Comparison of ENCODE assay signal across 24 cellular contexts in genomic region chr11:86035920-86036319, GRCh38. TPM values are rescaled to one million over a fixed set of nuclear protein-coding genes. Genes with fewer than 3 reads are reported as not detected.
DNase-seq lines count a peak whose midpoint lies in the region; ATAC-seq, FAIRE-seq and TF ChIP-seq lines count a peak whose summit lies in the region.
"Had no signal": no experiment of that assay in that cellular context is flagged by ENCODE, and none has a peak within 500 bp of the region (broad histone marks: within the 10 kb centered on the region; RNA-seq: fewer than 3 reads in every experiment).

No MANE protein-coding gene starts in this region.

- H3K9me3 Mint-ChIP-seq in natural killer cell = no peaks in the 10 kb centered on the region
- H3K9me3 Mint-ChIP-seq in stimulated activated effector memory CD8-positive, alpha-beta T cell treated with anti-CD3 and anti-CD28 coated beads, Interleukin-12 subunit alpha, Interleukin-12 subunit beta, amount 100 ng/mL, for 72 hours = no peaks in the 10 kb centered on the region
- H3K9me3 Mint-ChIP-seq: CD8-positive, alpha-beta memory T cell; GM23338 had no signal

- ATAC-seq in T-helper 17 cell (no peak), natural killer cell (no peak)
- no peak for ATAC-seq in stimulated activated effector memory CD8-positive, alpha-beta T cell treated with anti-CD3 and anti-CD28 coated beads, Interleukin-12 subunit alpha, Interleukin-12 subunit beta, amount 100 ng/mL, for 72 hours

- H3K27me3 ChIP-seq in subcutaneous abdominal adipose tissue (ENCODE audit: control insufficient read depth in 5 of 5, insufficient read depth in 4 of 5, low read length in 5 of 5) = no peaks in the 10 kb centered on the region

- H3K4me3 ChIP-seq in subcutaneous abdominal adipose tissue (ENCODE audit: low read depth in 1 of 5, low read length in 5 of 5) = no peak overlapping the region
- H3K4me3 ChIP-seq: GM23338 had no signal

- no peak for DNase-seq in H54 (ENCODE audit: insufficient read length, low spot score)
- DNase-seq in T-helper 17 cell = no peak
- no peak for DNase-seq in natural killer cell
- DNase-seq in stimulated activated effector memory CD8-positive, alpha-beta T cell treated with anti-CD3 and anti-CD28 coated beads, Interleukin-12 subunit alpha, Interleukin-12 subunit beta, amount 100 ng/mL, for 72 hours (ENCODE audit: low spot score in 2 of 2) = no peak
- DNase-seq in activated naive CD4-positive, alpha-beta T cell (lab: John Stamatoyannopoulos, UW) = no peak
- no peak for DNase-seq in activated naive CD4-positive, alpha-beta T cell treated with anti-CD3 and anti-CD28 coated beads, Interleukin-2, amount 50 U/mL, for 16 hours
- DNase-seq: ACHN; C1 segment of cervical spinal cord; CD8-positive, alpha-beta memory T cell; EL; GF-D8; HCEC 1CT; NCI-H1105; NCI-H146; NCI-H2029; NCI-H226; NCI-H510A treated with DMSO at 0.1 percent for 48 hours; NCI-H774; NK-92 treated with Interleukin-12 subunit alpha and Interleukin-12 subunit beta, amount 100 ng/mL, for 24 hours; SIG-M5; SK-N-SH had no signal

- TF ChIP-seq POLR2A in H54 (IDR thresholded peaks at IDR 0.05; ENCODE audit: low read depth, low read length) = no peak

- H3K4me1 ChIP-seq in subcutaneous abdominal adipose tissue (ENCODE audit: control insufficient read depth in 5 of 5, insufficient read depth in 5 of 5, low read length in 5 of 5) = peaks cover 0 to 37% (median 25%) of the 10 kb centered on the region in 5 donors

- no peaks in the 10 kb centered on the region for H3K27me3 Mint-ChIP-seq in T-helper 17 cell
- H3K27me3 Mint-ChIP-seq in natural killer cell (ENCODE audit: low read depth in 2 of 2) = no peaks in the 10 kb centered on the region
- H3K27me3 Mint-ChIP-seq: CD8-positive, alpha-beta memory T cell had no signal

- peak overlapping the region; percentile 4 for H3K27ac ChIP-seq in subcutaneous abdominal adipose tissue (ENCODE audit: low read depth, low read length)

- no peaks in the 10 kb centered on the region for H3K9me3 ChIP-seq in T-helper 17 cell (ENCODE audit: control insufficient read depth, low read length, poor library complexity, severe bottlenecking)
- no peaks in the 10 kb centered on the region for H3K9me3 ChIP-seq in subcutaneous abdominal adipose tissue (ENCODE audit: control insufficient read depth in 5 of 5, low read length in 5 of 5)
- H3K9me3 ChIP-seq: SK-N-SH had no signal

- FAIRE-seq in H54 (lab: Jason Lieb, UNC) = peak; percentile 85
- FAIRE-seq: D721Med had no signal

- H3K36me3 Mint-ChIP-seq in T-helper 17 cell (ENCODE audit: low read depth) (peaks cover 2% of the 10 kb centered on the region), natural killer cell (no peaks in the 10 kb centered on the region)
- H3K36me3 Mint-ChIP-seq in stimulated activated effector memory CD8-positive, alpha-beta T cell treated with anti-CD3 and anti-CD28 coated beads, Interleukin-12 subunit alpha, Interleukin-12 subunit beta, amount 100 ng/mL, for 72 hours = peaks cover 95% of the 10 kb centered on the region

- intact Hi-C loops in natural killer cell (cut with micrococcal nuclease) = loop anchor here (10.0 kb wide), 1 partner anchor 181 kb away; the partner anchor contains the start of gene CCDC83

- H3K27ac Mint-ChIP-seq in T-helper 17 cell (peak overlapping the region; percentile 62), natural killer cell (peak overlapping the region; percentile 66 to 75)
- H3K27ac Mint-ChIP-seq in stimulated activated effector memory CD8-positive, alpha-beta T cell treated with anti-CD3 and anti-CD28 coated beads, Interleukin-12 subunit alpha, Interleukin-12 subunit beta, amount 100 ng/mL, for 72 hours = no peak overlapping the region

- H3K4me3 Mint-ChIP-seq in T-helper 17 cell (no peak overlapping the region), natural killer cell (no peak overlapping the region)
- H3K4me3 Mint-ChIP-seq in stimulated activated effector memory CD8-positive, alpha-beta T cell treated with anti-CD3 and anti-CD28 coated beads, Interleukin-12 subunit alpha, Interleukin-12 subunit beta, amount 100 ng/mL, for 72 hours = no peak overlapping the region
- H3K4me3 Mint-ChIP-seq: GM23338 had no signal

- H3K4me1 Mint-ChIP-seq in T-helper 17 cell = peaks cover 28% of the 10 kb centered on the region
- H3K4me1 Mint-ChIP-seq in natural killer cell = peaks cover 53 to 59% of the 10 kb centered on the region in 2 donors
- peaks cover 44% of the 10 kb centered on the region for H3K4me1 Mint-ChIP-seq in stimulated activated effector memory CD8-positive, alpha-beta T cell treated with anti-CD3 and anti-CD28 coated beads, Interleukin-12 subunit alpha, Interleukin-12 subunit beta, amount 100 ng/mL, for 72 hours

- TF ChIP-seq CTCF in natural killer cell (IDR thresholded peaks at IDR 0.05) = no peak

- no peak overlapping the region for H3K9ac ChIP-seq in subcutaneous abdominal adipose tissue (ENCODE audit: low read length in 5 of 5)
- H3K9ac ChIP-seq: SK-N-SH had no signal

- peaks cover 0 to 4% (median under 1%) of the 10 kb centered on the region in 5 donors for H3K36me3 ChIP-seq in subcutaneous abdominal adipose tissue (ENCODE audit: control insufficient read depth in 5 of 5, insufficient read depth in 5 of 5, low read length in 5 of 5)

RNA-seq across cellular contexts. Expression of gene PICALM, which starts 33.0 kb away (rescaled TPM):
- total RNA-seq in T-helper 17 cell (100 to 1,000 TPM; 122 to 124 TPM), natural killer cell (100 to 1,000 TPM; 262 to 291 (median 285) TPM)
